In genomic region chr19:42767319-42767718, GRCh38 we compare ENCODE assay signal across 10 cellular contexts. TPM values are rescaled to one million over a fixed set of nuclear protein-coding genes. Genes with fewer than 3 reads are reported as not detected.
"Had no signal": no experiment of that assay in that cellular context is flagged by ENCODE, and none has a peak within 500 bp of the region (broad histone marks: within the 10 kb centered on the region; RNA-seq: fewer than 3 reads in every experiment).

No MANE protein-coding gene starts in this region.

RNA-seq across cellular contexts. Expression of gene PSG8, which starts 1.8 kb away (rescaled TPM):
- total RNA-seq: activated naive CD4-positive, alpha-beta T cell treated with anti-CD3 and anti-CD28 coated beads, Interleukin-2, amount 50 U/mL, for 72 hours; activated T-cell treated with anti-CD3 and anti-CD28 coated beads, Interleukin-2, amount 50 U/mL, for 4 hours; endothelial cell of umbilical vein; hepatocyte; kidney; left ventricle myocardium superior; mesenteric fat pad; osteocyte; temporal lobe; urinary bladder had no signal
- polyA plus RNA-seq: endothelial cell of umbilical vein, hepatocyte, urinary bladder had no signal

RNA-seq across cellular contexts. Expression of gene PSG3, which starts 27.0 kb away (rescaled TPM):
- total RNA-seq: activated T-cell treated with anti-CD3 and anti-CD28 coated beads, Interleukin-2, amount 50 U/mL, for 4 hours; endothelial cell of umbilical vein; hepatocyte; kidney; left ventricle myocardium superior; mesenteric fat pad; osteocyte; temporal lobe; urinary bladder had no signal
- polyA plus RNA-seq: endothelial cell of umbilical vein, hepatocyte, urinary bladder had no signal
